Comparison of ENCODE assay signal across 2 cellular contexts in genomic region chr22:50726643-50727340, GRCh38.
TF ChIP-seq lines count a peak whose summit lies in the region.

No MANE protein-coding gene starts in this region.

TF ChIP-seq in HCT116, 20 proteins besides CTCF, POLR2A, EP300 and RAD21:
- no peak for TF ChIP-seq ZFX (IDR thresholded peaks at IDR 0.05)
- no peak for TF ChIP-seq TCF7L2 (IDR thresholded peaks at IDR 0.05; ENCODE audit: borderline replicate concordance, extremely low read depth, insufficient read depth, insufficient read length)
- TF ChIP-seq FOSL1 (IDR thresholded peaks at IDR 0.05; ENCODE audit: low read depth): no peak
- TF ChIP-seq SIN3A (IDR thresholded peaks at IDR 0.05; ENCODE audit: low read depth): no peak
- no peak for TF ChIP-seq JUND (IDR thresholded peaks at IDR 0.05)
- no peak for TF ChIP-seq SRF (IDR thresholded peaks at IDR 0.05; ENCODE audit: low read depth)
- no peak for TF ChIP-seq SP1 (IDR thresholded peaks at IDR 0.05; ENCODE audit: low read depth)
- TF ChIP-seq, protein P1, sequence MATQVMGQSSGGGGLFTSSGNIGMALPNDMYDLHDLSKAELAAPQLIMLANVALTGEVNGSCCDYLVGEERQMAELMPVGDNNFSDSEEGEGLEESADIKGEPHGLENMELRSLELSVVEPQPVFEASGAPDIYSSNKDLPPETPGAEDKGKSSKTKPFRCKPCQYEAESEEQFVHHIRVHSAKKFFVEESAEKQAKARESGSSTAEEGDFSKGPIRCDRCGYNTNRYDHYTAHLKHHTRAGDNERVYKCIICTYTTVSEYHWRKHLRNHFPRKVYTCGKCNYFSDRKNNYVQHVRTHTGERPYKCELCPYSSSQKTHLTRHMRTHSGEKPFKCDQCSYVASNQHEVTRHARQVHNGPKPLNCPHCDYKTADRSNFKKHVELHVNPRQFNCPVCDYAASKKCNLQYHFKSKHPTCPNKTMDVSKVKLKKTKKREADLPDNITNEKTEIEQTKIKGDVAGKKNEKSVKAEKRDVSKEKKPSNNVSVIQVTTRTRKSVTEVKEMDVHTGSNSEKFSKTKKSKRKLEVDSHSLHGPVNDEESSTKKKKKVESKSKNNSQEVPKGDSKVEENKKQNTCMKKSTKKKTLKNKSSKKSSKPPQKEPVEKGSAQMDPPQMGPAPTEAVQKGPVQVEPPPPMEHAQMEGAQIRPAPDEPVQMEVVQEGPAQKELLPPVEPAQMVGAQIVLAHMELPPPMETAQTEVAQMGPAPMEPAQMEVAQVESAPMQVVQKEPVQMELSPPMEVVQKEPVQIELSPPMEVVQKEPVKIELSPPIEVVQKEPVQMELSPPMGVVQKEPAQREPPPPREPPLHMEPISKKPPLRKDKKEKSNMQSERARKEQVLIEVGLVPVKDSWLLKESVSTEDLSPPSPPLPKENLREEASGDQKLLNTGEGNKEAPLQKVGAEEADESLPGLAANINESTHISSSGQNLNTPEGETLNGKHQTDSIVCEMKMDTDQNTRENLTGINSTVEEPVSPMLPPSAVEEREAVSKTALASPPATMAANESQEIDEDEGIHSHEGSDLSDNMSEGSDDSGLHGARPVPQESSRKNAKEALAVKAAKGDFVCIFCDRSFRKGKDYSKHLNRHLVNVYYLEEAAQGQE (IDR thresholded peaks at IDR 0.05; ENCODE audit: low read depth): no peak
- no peak for TF ChIP-seq ZNF274 (IDR thresholded peaks at IDR 0.05; ENCODE audit: low read depth, low read length)
- TF ChIP-seq CEBPB (IDR thresholded peaks at IDR 0.05; ENCODE audit: low read depth): no peak
- TF ChIP-seq EZH2phosphoT487 (IDR thresholded peaks at IDR 0.05; ENCODE audit: borderline replicate concordance): no peak
- TF ChIP-seq, protein P2, sequence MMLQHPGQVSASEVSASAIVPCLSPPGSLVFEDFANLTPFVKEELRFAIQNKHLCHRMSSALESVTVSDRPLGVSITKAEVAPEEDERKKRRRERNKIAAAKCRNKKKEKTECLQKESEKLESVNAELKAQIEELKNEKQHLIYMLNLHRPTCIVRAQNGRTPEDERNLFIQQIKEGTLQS (IDR thresholded peaks at IDR 0.05): no peak
- no peak for TF ChIP-seq EZH2 (IDR thresholded peaks at IDR 0.05)
- TF ChIP-seq POLR2AphosphoS5 (IDR thresholded peaks at IDR 0.05; ENCODE audit: low read depth, low read length): no peak
- no peak for TF ChIP-seq CBX3 (IDR thresholded peaks at IDR 0.05; ENCODE audit: low read depth)
- no peak for TF ChIP-seq EGR1 (IDR thresholded peaks at IDR 0.05; ENCODE audit: low read depth)

TF ChIP-seq in H1, 55 proteins besides CTCF, POLR2A, EP300 and RAD21:
- TF ChIP-seq TEAD4 (IDR thresholded peaks at IDR 0.05; ENCODE audit: low read depth, low read length) (0 out of 2 replicates have a peak, but pooled peaks have one; percentile 42), TAF7 (optimal IDR thresholded peaks at IDR 0.05; ENCODE audit: borderline replicate concordance, low read depth, low read length) (no peak), SRF (IDR thresholded peaks at IDR 0.05; ENCODE audit: low read depth, low read length) (no peak)
